Comparison of ENCODE assay signal across 8 cellular contexts in genomic region chr4:82371398-82371972, GRCh38. TPM values are rescaled to one million over a fixed set of nuclear protein-coding genes. Genes with fewer than 3 reads are reported as not detected.
DNase-seq lines count a peak whose midpoint lies in the region; ATAC-seq and TF ChIP-seq lines count a peak whose summit lies in the region.

No MANE protein-coding gene starts in this region.

- peak overlapping the region; percentile 100 for H3K4me3 ChIP-seq in H7 (ENCODE audit: insufficient read depth, low read depth, low read length)
- H3K4me3 ChIP-seq in left lung, result peak overlapping the region; percentile 92 to 95
- H3K4me3 ChIP-seq in upper lobe of left lung, result peak overlapping the region; percentile 62 to 96 (median 86)

- H3K9me3 ChIP-seq in left lung, result no peaks in the 10 kb centered on the region
- no peaks in the 10 kb centered on the region for H3K9me3 ChIP-seq in upper lobe of left lung

- H3K27ac ChIP-seq in 22Rv1, result peak overlapping the region; percentile 98
- H3K27ac ChIP-seq in left lung, result peak overlapping the region in 1 of 2 donors; percentile 96
- H3K27ac ChIP-seq in upper lobe of left lung, result peak overlapping the region in 1 of 4 donors; percentile 100

- TF ChIP-seq POLR2A in upper lobe of left lung (IDR thresholded peaks at IDR 0.05), result no peak

- no peak for TF ChIP-seq CTCF in 22Rv1 (IDR thresholded peaks at IDR 0.05)
- TF ChIP-seq CTCF in left lung (IDR thresholded peaks at IDR 0.05), result no peak
- no peak for TF ChIP-seq CTCF in upper lobe of left lung (IDR thresholded peaks at IDR 0.05)

- H3K27me3 ChIP-seq in H7 (ENCODE audit: control insufficient read depth, insufficient read depth, low read length), result no peaks in the 10 kb centered on the region
- no peaks in the 10 kb centered on the region for H3K27me3 ChIP-seq in left lung
- no peaks in the 10 kb centered on the region for H3K27me3 ChIP-seq in upper lobe of left lung

- 0% methylated on average over 8 of the region's 8 CpGs for WGBS in upper lobe of left lung, 2 donors

- H3K4me1 ChIP-seq in left lung, result peaks cover 36 to 75% of the 10 kb centered on the region in 2 donors
- peaks cover 52 to 65% (median 60%) of the 10 kb centered on the region in 4 donors for H3K4me1 ChIP-seq in upper lobe of left lung

- no peak for TF ChIP-seq EP300 in upper lobe of left lung (IDR thresholded peaks at IDR 0.05)

- intact Hi-C loops in left lung (cut with DNase I), result loop anchor here in 1 of 2 donors (10.0 kb wide), 1 partner anchor 53 kb away; no protein-coding TSS in a partner anchor

- peaks cover 8% of the 10 kb centered on the region for H3K36me3 ChIP-seq in H7 (replicated peaks; ENCODE audit: control insufficient read depth, insufficient read depth, low read length)
- peaks cover 0 to 20% of the 10 kb centered on the region in 2 donors for H3K36me3 ChIP-seq in left lung
- peaks cover 0 to 14% (median 1%) of the 10 kb centered on the region in 4 donors for H3K36me3 ChIP-seq in upper lobe of left lung

- no peak for ATAC-seq in left lung
- ATAC-seq in upper lobe of left lung (ENCODE audit: low FRiP score in 2 of 2), result no peak

- peak; percentile 38 for DNase-seq in H7
- peak; percentile 1 for DNase-seq in amniotic epithelial cell (ENCODE audit: low read depth)
- no peak for DNase-seq in left lung
- DNase-seq in upper lobe of left lung, result no peak
- no peak for DNase-seq in NCI-H2196 (lab: John Stamatoyannopoulos, UW; ENCODE audit: unreplicated experiment)
- DNase-seq in activated gamma-delta T cell (lab: John Stamatoyannopoulos, UW), result no peak
- no peak for DNase-seq in anterior cingulate cortex (lab: John Stamatoyannopoulos, UW)

RNA-seq across cellular contexts. Expression of gene HNRNPD, which starts 2.3 kb away (rescaled TPM):
- 62.1 and 74.1 TPM in 2 replicates for total RNA-seq in H7 (2014; rRNA removed; shearing (Covaris generic))
- 100 to 1,000 TPM; 105 to 147 TPM for total RNA-seq in left lung
- total RNA-seq in upper lobe of left lung, result 100 to 1,000 TPM in 5 of 6 donors, 10 to 100 TPM in 1; 75.9 to 182 (median 135) TPM

RNA-seq across cellular contexts. Expression of gene HNRNPDL, which starts 58.8 kb away (rescaled TPM):
- total RNA-seq in H7 (2014; rRNA removed; shearing (Covaris generic)), result 180 and 204 TPM in 2 replicates
- total RNA-seq in left lung (100 to 1,000 TPM; 139 to 218 TPM), upper lobe of left lung (100 to 1,000 TPM; 141 to 249 (median 186) TPM)

RNA-seq across cellular contexts. Expression of gene ENOPH1, which starts 58.9 kb away (rescaled TPM):
- total RNA-seq in H7 (2014; rRNA removed; shearing (Covaris generic)), result 96.7 and 103 TPM in 2 replicates
- 10 to 100 TPM; 26.1 to 34.0 TPM for total RNA-seq in left lung
- 10 to 100 TPM in 5 of 6 donors, 1 to 10 TPM in 1; 8.4 to 29.9 (median 25.8) TPM for total RNA-seq in upper lobe of left lung

Comparison
In these comparisons a context has a peak if more than half of its experiments do, and no peak if none do; other contexts are left out.
1. DNase-seq: peak in H7 (single experiment) and amniotic epithelial cell (single experiment); none in left lung (0 of 2), upper lobe of left lung (0 of 2), NCI-H2196 (single experiment), activated gamma-delta T cell (single experiment) and anterior cingulate cortex (0 of 58).
2. Peak in every context shown above with its lines, with median percentiles within 50 percentile points of each other: H3K4me3 ChIP-seq.